8 cellular contexts compared by ENCODE assay signal in the genomic region with DNA sequence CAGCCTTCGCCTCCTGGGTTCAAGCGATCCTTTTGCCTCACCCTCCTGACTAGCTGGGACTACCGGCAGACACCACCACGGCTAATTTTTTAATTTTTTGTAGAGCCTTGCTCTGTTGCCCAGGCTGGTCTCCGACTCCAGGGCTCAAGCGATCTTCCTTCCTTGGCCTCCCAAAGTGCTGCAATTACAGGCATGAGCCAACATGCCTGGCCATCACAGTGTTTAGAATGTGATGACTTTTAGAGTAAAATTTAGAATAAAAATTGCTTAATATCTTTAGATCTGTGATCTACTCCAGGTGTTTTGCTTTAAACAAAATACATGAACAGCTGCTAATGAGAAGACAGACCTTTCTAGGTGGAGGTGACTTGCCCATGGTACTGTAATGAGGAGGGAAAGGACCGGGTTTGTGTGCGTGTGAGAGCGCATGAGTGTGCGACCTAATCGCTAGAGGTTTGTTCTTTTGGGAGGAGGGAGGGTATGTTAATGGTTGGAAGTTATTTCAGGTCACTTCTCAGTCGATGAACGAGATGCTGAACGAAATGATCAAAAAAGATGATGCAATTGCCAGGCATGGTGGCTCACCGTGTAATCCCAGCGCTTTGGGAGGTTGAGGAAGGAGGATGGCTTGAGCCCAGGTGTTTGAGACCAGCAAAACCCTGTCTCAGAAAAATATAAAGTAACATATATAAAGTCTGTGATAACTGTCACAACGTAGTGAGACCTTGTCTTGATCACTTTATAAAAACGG. TPM values are rescaled to one million over a fixed set of nuclear protein-coding genes. Genes with fewer than 3 reads are reported as not detected.
A peak's percentile ranks its signal among the peaks of the same experiment; 100 is the strongest.
DNase-seq lines count a peak whose midpoint lies in the region; ATAC-seq and TF ChIP-seq lines count a peak whose summit lies in the region.

No MANE protein-coding gene starts in this region.

- H3K9me2 ChIP-seq in neural cell (ENCODE audit: insufficient read depth, low read length), result no peaks in the 10 kb centered on the region

- H3K36me3 Mint-ChIP-seq in CD8-positive, alpha-beta T cell, result peaks cover 32% of the 10 kb centered on the region

- no peaks in the 10 kb centered on the region for H3K9me3 ChIP-seq in CD8-positive, alpha-beta T cell (ENCODE audit: low read length)
- H3K9me3 ChIP-seq in neural cell (ENCODE audit: low read length), result no peaks in the 10 kb centered on the region

- H3K27me3 Mint-ChIP-seq in CD8-positive, alpha-beta T cell (ENCODE audit: low read depth), result no peaks in the 10 kb centered on the region

- H3K27ac Mint-ChIP-seq in CD8-positive, alpha-beta T cell, result no peak overlapping the region

- peak overlapping the region; percentile 98 for H3K4me2 ChIP-seq in neural cell (ENCODE audit: low read length)

- POLR2A ChIA-PET in CD8-positive, alpha-beta T cell (lab: Charles Lee), result no interaction called here

- peaks cover 51% of the 10 kb centered on the region for H3K4me1 Mint-ChIP-seq in CD8-positive, alpha-beta T cell (ENCODE audit: low read depth)

- no peaks in the 10 kb centered on the region for H3K27me3 ChIP-seq in CD8-positive, alpha-beta T cell (ENCODE audit: insufficient read depth, low read length)
- H3K27me3 ChIP-seq in dorsolateral prefrontal cortex, result no peaks in the 10 kb centered on the region
- no peaks in the 10 kb centered on the region for H3K27me3 ChIP-seq in neural cell (ENCODE audit: insufficient read depth, low read depth, low read length)

- H3K4me3 ChIP-seq in CD8-positive, alpha-beta T cell (ENCODE audit: low read depth, low read length), result no peak overlapping the region
- peak overlapping the region in 48 of 59 donors; percentile 23 to 99 (median 92) for H3K4me3 ChIP-seq in dorsolateral prefrontal cortex
- H3K4me3 ChIP-seq in neural cell (ENCODE audit: low read length), result peak overlapping the region; percentile 81

- intact Hi-C loops in CD8-positive, alpha-beta T cell (cut with DNase I, micrococcal nuclease), result loop anchor here (10.0 kb wide), 5 partner anchors 219 to 1871 kb away; partner anchors contain the start of genes CLK4 (in 2 of the 2), MGAT1 (in 2 of the 2) and ZFP62 (in 1 of the 2)
- intact Hi-C loops in dorsolateral prefrontal cortex (cut with DNase I), result no loop called here

- peaks cover 64% of the 10 kb centered on the region for H3K79me2 ChIP-seq in neural cell (replicated peaks; ENCODE audit: insufficient read depth, low read length)

- CTCF ChIA-PET in CD8-positive, alpha-beta T cell (lab: Charles Lee), result no interaction called here

- H4K20me1 ChIP-seq in neural cell (ENCODE audit: insufficient read depth), result peaks cover 8% of the 10 kb centered on the region

- H3K4me1 ChIP-seq in CD8-positive, alpha-beta T cell (ENCODE audit: insufficient read depth, low read length), result peaks cover 17% of the 10 kb centered on the region

- TF ChIP-seq CTCF in CD8-positive, alpha-beta T cell (IDR thresholded peaks at IDR 0.05), result no peak
- TF ChIP-seq CTCF in dorsolateral prefrontal cortex (IDR thresholded peaks at IDR 0.05 in 54 of 56, conservative IDR thresholded peaks at IDR 0.05 in 2 of 56; ENCODE audit: low read depth in 1 of 56, partially characterized antibody in 56 of 56), result no peak
- TF ChIP-seq CTCF in neural cell (IDR thresholded peaks at IDR 0.05; ENCODE audit: poor library complexity, severe bottlenecking), result no peak

- H3F3A ChIP-seq in neural cell (ENCODE audit: insufficient read depth, low read length, poor library complexity, severe bottlenecking), result no peaks in the 10 kb centered on the region

- no peak for ATAC-seq in CD8-positive, alpha-beta T cell
- ATAC-seq in HG03097 (IDR thresholded peaks at IDR 0.05; ENCODE audit: low FRiP score, unreplicated experiment) (no peak), HG02981 (IDR thresholded peaks at IDR 0.05; ENCODE audit: unreplicated experiment) (no peak)

- H3K27ac ChIP-seq in CD8-positive, alpha-beta T cell (ENCODE audit: low read depth, low read length), result no peak overlapping the region
- H3K27ac ChIP-seq in dorsolateral prefrontal cortex (no peak overlapping the region), neural cell (ENCODE audit: low read length) (no peak overlapping the region)

- H3K9ac ChIP-seq in neural cell (ENCODE audit: low read length), result peak overlapping the region; percentile 97

- H2AFZ ChIP-seq in neural cell (ENCODE audit: low read depth, low read length), result no peak overlapping the region

- no peaks in the 10 kb centered on the region for H3K9me3 Mint-ChIP-seq in CD8-positive, alpha-beta T cell

- no peak for TF ChIP-seq RAD21 in neural cell (conservative IDR thresholded peaks at IDR 0.05)

- peak overlapping the region; percentile 57 for H3K4me3 Mint-ChIP-seq in CD8-positive, alpha-beta T cell

- no peaks in the 10 kb centered on the region for H3K36me3 ChIP-seq in CD8-positive, alpha-beta T cell (ENCODE audit: insufficient read depth, low read length)
- peaks cover 3% of the 10 kb centered on the region for H3K36me3 ChIP-seq in neural cell (ENCODE audit: insufficient read depth, low read length)

- TF ChIP-seq EP300 in neural cell (conservative IDR thresholded peaks at IDR 0.05; ENCODE audit: poor library complexity, severe bottlenecking), result no peak

- no peak for DNase-seq in CD8-positive, alpha-beta T cell
- DNase-seq in NCI-H1105 treated with DMSO at 0.1 percent for 48 hours (lab: John Stamatoyannopoulos, UW) (peak; percentile 31), dorsolateral prefrontal cortex (no peak), NOMO-1 treated with DMSO at 0.1 percent for 48 hours (lab: John Stamatoyannopoulos, UW; ENCODE audit: unreplicated experiment) (no peak), NCI-H1048 (lab: John Stamatoyannopoulos, UW) (no peak)

TF ChIP-seq in neural cell, 6 proteins besides CTCF, POLR2A, EP300 and RAD21:
- TF ChIP-seq, protein P1, sequence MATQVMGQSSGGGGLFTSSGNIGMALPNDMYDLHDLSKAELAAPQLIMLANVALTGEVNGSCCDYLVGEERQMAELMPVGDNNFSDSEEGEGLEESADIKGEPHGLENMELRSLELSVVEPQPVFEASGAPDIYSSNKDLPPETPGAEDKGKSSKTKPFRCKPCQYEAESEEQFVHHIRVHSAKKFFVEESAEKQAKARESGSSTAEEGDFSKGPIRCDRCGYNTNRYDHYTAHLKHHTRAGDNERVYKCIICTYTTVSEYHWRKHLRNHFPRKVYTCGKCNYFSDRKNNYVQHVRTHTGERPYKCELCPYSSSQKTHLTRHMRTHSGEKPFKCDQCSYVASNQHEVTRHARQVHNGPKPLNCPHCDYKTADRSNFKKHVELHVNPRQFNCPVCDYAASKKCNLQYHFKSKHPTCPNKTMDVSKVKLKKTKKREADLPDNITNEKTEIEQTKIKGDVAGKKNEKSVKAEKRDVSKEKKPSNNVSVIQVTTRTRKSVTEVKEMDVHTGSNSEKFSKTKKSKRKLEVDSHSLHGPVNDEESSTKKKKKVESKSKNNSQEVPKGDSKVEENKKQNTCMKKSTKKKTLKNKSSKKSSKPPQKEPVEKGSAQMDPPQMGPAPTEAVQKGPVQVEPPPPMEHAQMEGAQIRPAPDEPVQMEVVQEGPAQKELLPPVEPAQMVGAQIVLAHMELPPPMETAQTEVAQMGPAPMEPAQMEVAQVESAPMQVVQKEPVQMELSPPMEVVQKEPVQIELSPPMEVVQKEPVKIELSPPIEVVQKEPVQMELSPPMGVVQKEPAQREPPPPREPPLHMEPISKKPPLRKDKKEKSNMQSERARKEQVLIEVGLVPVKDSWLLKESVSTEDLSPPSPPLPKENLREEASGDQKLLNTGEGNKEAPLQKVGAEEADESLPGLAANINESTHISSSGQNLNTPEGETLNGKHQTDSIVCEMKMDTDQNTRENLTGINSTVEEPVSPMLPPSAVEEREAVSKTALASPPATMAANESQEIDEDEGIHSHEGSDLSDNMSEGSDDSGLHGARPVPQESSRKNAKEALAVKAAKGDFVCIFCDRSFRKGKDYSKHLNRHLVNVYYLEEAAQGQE (IDR thresholded peaks at IDR 0.05; ENCODE audit: borderline replicate concordance), result no peak

RNA-seq across cellular contexts. Expression of gene CNOT6, which starts 2.0 kb away (rescaled TPM):
- total RNA-seq in CD8-positive, alpha-beta T cell, result 10 to 100 TPM; 13.1 to 13.9 TPM
- total RNA-seq in dorsolateral prefrontal cortex, result 10 to 100 TPM; 16.2 to 37.4 (median 24.1) TPM
- polyA plus RNA-seq in neural cell, result 39.9 and 43.0 TPM in 2 replicates
- 58.9 and 77.1 TPM in 2 replicates for polyA minus RNA-seq in neural cell

Comparison
In these comparisons a context has a peak if more than half of its experiments do, and no peak if none do; other contexts are left out.
1. intact Hi-C loops: an anchor here in CD8-positive, alpha-beta T cell (10.0 kb wide); none called in dorsolateral prefrontal cortex.